ENCODE assay signal across 23 cellular contexts in the genomic region with DNA sequence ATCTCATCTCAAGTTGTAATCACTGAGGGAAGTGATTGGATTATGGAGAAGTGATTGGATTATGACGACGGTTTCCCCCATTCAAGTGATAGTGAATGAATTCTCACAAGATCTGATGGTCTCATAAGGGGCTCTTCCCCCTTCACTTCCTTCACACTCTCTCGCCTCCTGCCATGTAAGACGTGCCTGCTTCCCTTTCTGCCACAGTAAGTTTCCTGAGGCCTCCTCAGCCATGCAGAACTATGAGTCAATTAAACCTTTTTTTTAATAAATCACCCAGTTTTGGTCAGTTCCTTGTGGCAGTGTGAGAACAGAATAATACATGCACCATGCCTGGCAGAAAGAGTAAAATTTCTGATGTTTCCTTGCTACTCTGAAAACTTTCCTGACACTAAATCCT. TPM values are rescaled to one million over a fixed set of nuclear protein-coding genes. Genes with fewer than 3 reads are reported as not detected.
A peak's percentile ranks its signal among the peaks of the same experiment; 100 is the strongest.
DNase-seq lines count a peak whose midpoint lies in the region; ATAC-seq and TF ChIP-seq lines count a peak whose summit lies in the region.
"Had no signal": no experiment of that assay in that cellular context is flagged by ENCODE, and none has a peak within 500 bp of the region (broad histone marks: within the 10 kb centered on the region; RNA-seq: fewer than 3 reads in every experiment).

No MANE protein-coding gene starts in this region.

- no peaks in the 10 kb centered on the region for H3K4me1 ChIP-seq in naive thymus-derived CD4-positive, alpha-beta T cell (ENCODE audit: control insufficient read depth in 2 of 2, insufficient read depth in 2 of 2, low read length in 2 of 2)
- H3K4me1 ChIP-seq in left lung = peaks cover 0 to 33% of the 10 kb centered on the region in 2 donors
- H3K4me1 ChIP-seq: HAP-1 had no signal

- peaks cover 0 to 5% (median 3%) of the 10 kb centered on the region in 7 donors for H3K9me3 Mint-ChIP-seq in CD14-positive monocyte
- no peaks in the 10 kb centered on the region for H3K9me3 Mint-ChIP-seq in CD4-positive, alpha-beta T cell
- no peaks in the 10 kb centered on the region for H3K9me3 Mint-ChIP-seq in activated CD8-positive, alpha-beta T cell treated with anti-CD3 and anti-CD28 coated beads, Interleukin-2, amount 10 ng/mL, durations not matched to agents 7 days and 5 days (ENCODE audit: insufficient read depth)
- peaks cover 0 to 2% (median 0%) of the 10 kb centered on the region in 11 donors for H3K9me3 Mint-ChIP-seq in naive thymus-derived CD4-positive, alpha-beta T cell
- H3K9me3 Mint-ChIP-seq: activated T-helper 1 cell treated with anti-CD3 and anti-CD28 coated beads, Interleukin-12 subunit alpha, Interleukin-12 subunit beta, Interleukin-2, Interleukin-4 antibody, amounts not matched to agents 30 ng/mL and 10 ng/mL and 1 ng/mL, durations not matched to agents 14 hours and 24 hours and 36 hours; T-helper 1 cell treated with Interleukin-12 subunit alpha and Interleukin-12 subunit beta and Interleukin-4 antibody, amounts not matched to agents 30 μg/mL and 1 μg/mL, for 36 hours had no signal

- peaks cover 3% of the 10 kb centered on the region for H3K4me1 Mint-ChIP-seq in CD14-positive monocyte
- peaks cover 36% of the 10 kb centered on the region for H3K4me1 Mint-ChIP-seq in CD4-positive, alpha-beta T cell (ENCODE audit: low read depth)
- peaks cover 6% of the 10 kb centered on the region for H3K4me1 Mint-ChIP-seq in activated CD8-positive, alpha-beta T cell treated with anti-CD3 and anti-CD28 coated beads, Interleukin-2, amount 10 ng/mL, durations not matched to agents 7 days and 5 days (ENCODE audit: low read depth)
- peaks cover 7 to 44% (median 31%) of the 10 kb centered on the region in 7 donors for H3K4me1 Mint-ChIP-seq in naive thymus-derived CD4-positive, alpha-beta T cell

- no peak overlapping the region for H3K27ac ChIP-seq in CD4-positive, alpha-beta T cell (ENCODE audit: low read depth, low read length)
- no peak overlapping the region for H3K27ac ChIP-seq in naive thymus-derived CD4-positive, alpha-beta T cell (ENCODE audit: low read depth, low read length)
- no peak overlapping the region for H3K27ac ChIP-seq in left lung
- H3K27ac ChIP-seq: adrenal gland, parathyroid adenoma, SJSA1, WERI-Rb-1 had no signal

- H3K27ac Mint-ChIP-seq in CD14-positive monocyte = peak overlapping the region in 4 of 7 donors; percentile 1 to 61 (median 56)
- peak overlapping the region; percentile 48 for H3K27ac Mint-ChIP-seq in CD4-positive, alpha-beta T cell
- peak overlapping the region; percentile 6 for H3K27ac Mint-ChIP-seq in activated CD8-positive, alpha-beta T cell treated with anti-CD3 and anti-CD28 coated beads, Interleukin-2, amount 10 ng/mL, durations not matched to agents 7 days and 5 days
- H3K27ac Mint-ChIP-seq in naive thymus-derived CD4-positive, alpha-beta T cell = peak overlapping the region in 6 of 9 donors; percentile 19 to 91 (median 50)
- H3K27ac Mint-ChIP-seq: activated T-helper 1 cell treated with anti-CD3 and anti-CD28 coated beads, Interleukin-12 subunit alpha, Interleukin-12 subunit beta, Interleukin-2, Interleukin-4 antibody, amounts not matched to agents 30 ng/mL and 10 ng/mL and 1 ng/mL, durations not matched to agents 14 hours and 24 hours and 36 hours; T-helper 1 cell treated with Interleukin-12 subunit alpha and Interleukin-12 subunit beta and Interleukin-4 antibody, amounts not matched to agents 30 μg/mL and 1 μg/mL, for 36 hours had no signal

- no peak for TF ChIP-seq CTCF in CD14-positive monocyte (IDR thresholded peaks at IDR 0.05)
- TF ChIP-seq CTCF in CD4-positive, alpha-beta T cell (IDR thresholded peaks at IDR 0.05) = no peak
- TF ChIP-seq CTCF in left lung (IDR thresholded peaks at IDR 0.05) = no peak

- no peak overlapping the region for H3K4me3 ChIP-seq in naive thymus-derived CD4-positive, alpha-beta T cell (ENCODE audit: low read length)
- no peak overlapping the region for H3K4me3 ChIP-seq in left lung
- H3K4me3 ChIP-seq: adrenal gland, HAP-1, heart left ventricle, SJSA1, transverse colon had no signal

- no peak for ATAC-seq in CD4-positive, alpha-beta T cell (ENCODE audit: poor library complexity)
- no peak for ATAC-seq in activated CD8-positive, alpha-beta T cell treated with anti-CD3 and anti-CD28 coated beads, Interleukin-2, amount 10 ng/mL, durations not matched to agents 7 days and 5 days
- ATAC-seq in naive thymus-derived CD4-positive, alpha-beta T cell = no peak
- ATAC-seq in GM18505 (IDR thresholded peaks at IDR 0.05; ENCODE audit: unreplicated experiment) (no peak), left lung (no peak)
- ATAC-seq: heart left ventricle, Panc1 had no signal

- no peak for TF ChIP-seq POLR2A in GM18505 (IDR thresholded peaks at IDR 0.05; ENCODE audit: borderline replicate concordance, extremely low read depth, insufficient read depth, insufficient read length)

- H3K4me3 Mint-ChIP-seq in CD14-positive monocyte = no peak overlapping the region
- no peak overlapping the region for H3K4me3 Mint-ChIP-seq in CD4-positive, alpha-beta T cell
- H3K4me3 Mint-ChIP-seq in activated CD8-positive, alpha-beta T cell treated with anti-CD3 and anti-CD28 coated beads, Interleukin-2, amount 10 ng/mL, durations not matched to agents 7 days and 5 days = no peak overlapping the region
- no peak overlapping the region for H3K4me3 Mint-ChIP-seq in naive thymus-derived CD4-positive, alpha-beta T cell
- H3K4me3 Mint-ChIP-seq: activated T-helper 1 cell treated with anti-CD3 and anti-CD28 coated beads, Interleukin-12 subunit alpha, Interleukin-12 subunit beta, Interleukin-2, Interleukin-4 antibody, amounts not matched to agents 30 ng/mL and 10 ng/mL and 1 ng/mL, durations not matched to agents 14 hours and 24 hours and 36 hours; T-helper 1 cell treated with Interleukin-12 subunit alpha and Interleukin-12 subunit beta and Interleukin-4 antibody, amounts not matched to agents 30 μg/mL and 1 μg/mL, for 36 hours had no signal

- intact Hi-C loops in CD14-positive monocyte (cut with micrococcal nuclease) = no loop called here
- intact Hi-C loops in CD4-positive, alpha-beta T cell (cut with DNase I, micrococcal nuclease) = no loop called here
- intact Hi-C loops in naive thymus-derived CD4-positive, alpha-beta T cell (cut with micrococcal nuclease) = no loop called here
- intact Hi-C loops in left lung (cut with DNase I) = no loop called here

- H3K36me3 ChIP-seq in naive thymus-derived CD4-positive, alpha-beta T cell (ENCODE audit: control insufficient read depth in 2 of 3, insufficient read depth in 3 of 3, low read length in 3 of 3) = peaks cover 0 to 81% (median 0%) of the 10 kb centered on the region in 3 experiments
- peaks cover 8 to 98% of the 10 kb centered on the region in 2 donors for H3K36me3 ChIP-seq in left lung

- no peaks in the 10 kb centered on the region for H3K9me3 ChIP-seq in CD4-positive, alpha-beta T cell (ENCODE audit: control insufficient read depth, low read length)
- no peaks in the 10 kb centered on the region for H3K9me3 ChIP-seq in naive thymus-derived CD4-positive, alpha-beta T cell (ENCODE audit: control insufficient read depth in 2 of 3, low read length in 3 of 3)
- H3K9me3 ChIP-seq in left lung = no peaks in the 10 kb centered on the region
- H3K9me3 ChIP-seq: adrenal gland, HAP-1, heart left ventricle, SJSA1, transverse colon had no signal

- POLR2A ChIA-PET in CD4-positive, alpha-beta T cell (lab: Charles Lee) = interaction anchor here (1.2 to 1.6 kb wide), 2 partner anchors 11 to 37 kb away, joined by 5 read pairs; a partner anchor contains a TSS
- POLR2A ChIA-PET in activated CD8-positive, alpha-beta T cell treated with anti-CD3 and anti-CD28 coated beads, Interleukin-2, amount 10 ng/mL, durations not matched to agents 7 days and 5 days (lab: Charles Lee) = no interaction called here
- POLR2A ChIA-PET in naive thymus-derived CD4-positive, alpha-beta T cell (lab: Charles Lee) = interaction anchor here (1.3 kb wide), 1 partner anchor 10 kb away, joined by 3 read pairs; no protein-coding TSS in a partner anchor

- CTCF ChIA-PET in CD4-positive, alpha-beta T cell (lab: Charles Lee) = no interaction called here
- CTCF ChIA-PET in activated CD8-positive, alpha-beta T cell treated with anti-CD3 and anti-CD28 coated beads, Interleukin-2, amount 10 ng/mL, durations not matched to agents 7 days and 5 days (lab: Charles Lee) = interaction anchor here (1.5 kb wide), 1 partner anchor 10 kb away, joined by 3 read pairs; no protein-coding TSS in a partner anchor
- CTCF ChIA-PET in naive thymus-derived CD4-positive, alpha-beta T cell (lab: Charles Lee) = interaction anchor here (0.7 kb wide), 1 partner anchor 96 kb away, joined by 3 read pairs; no protein-coding TSS in a partner anchor

- H3K27me3 ChIP-seq in CD4-positive, alpha-beta T cell (ENCODE audit: control insufficient read depth, insufficient read depth, low read length) = no peaks in the 10 kb centered on the region
- H3K27me3 ChIP-seq in naive thymus-derived CD4-positive, alpha-beta T cell (ENCODE audit: control insufficient read depth in 2 of 2, insufficient read depth in 2 of 2, low read length in 2 of 2) = no peaks in the 10 kb centered on the region
- H3K27me3 ChIP-seq in left lung = no peaks in the 10 kb centered on the region
- H3K27me3 ChIP-seq: adrenal gland, heart left ventricle, SJSA1, transverse colon had no signal

- peaks cover 84 to 99% of the 10 kb centered on the region in 2 donors for H3K36me3 Mint-ChIP-seq in CD14-positive monocyte
- H3K36me3 Mint-ChIP-seq in CD4-positive, alpha-beta T cell (ENCODE audit: low read depth) = peaks cover 87% of the 10 kb centered on the region
- peaks cover 58% of the 10 kb centered on the region for H3K36me3 Mint-ChIP-seq in activated CD8-positive, alpha-beta T cell treated with anti-CD3 and anti-CD28 coated beads, Interleukin-2, amount 10 ng/mL, durations not matched to agents 7 days and 5 days (ENCODE audit: low read depth)
- H3K36me3 Mint-ChIP-seq in naive thymus-derived CD4-positive, alpha-beta T cell = peaks cover 21 to 46% (median 33%) of the 10 kb centered on the region in 5 donors

- no peaks in the 10 kb centered on the region for H3K27me3 Mint-ChIP-seq in CD14-positive monocyte (ENCODE audit: low read depth in 3 of 3)
- no peaks in the 10 kb centered on the region for H3K27me3 Mint-ChIP-seq in CD4-positive, alpha-beta T cell
- no peaks in the 10 kb centered on the region for H3K27me3 Mint-ChIP-seq in activated CD8-positive, alpha-beta T cell treated with anti-CD3 and anti-CD28 coated beads, Interleukin-2, amount 10 ng/mL, durations not matched to agents 7 days and 5 days (ENCODE audit: low read depth)
- H3K27me3 Mint-ChIP-seq in naive thymus-derived CD4-positive, alpha-beta T cell = no peaks in the 10 kb centered on the region

- DNase-seq in CD14-positive monocyte (ENCODE audit: low spot score) (no peak), NCI-H1694 (lab: John Stamatoyannopoulos, UW) (no peak), left lung (no peak)
- DNase-seq in CD4-positive, alpha-beta T cell = no peak
- no peak for DNase-seq in activated CD8-positive, alpha-beta T cell treated with anti-CD3 and anti-CD28 coated beads, Interleukin-2, amount 10 ng/mL, durations not matched to agents 7 days and 5 days
- DNase-seq in naive thymus-derived CD4-positive, alpha-beta T cell = no peak
- DNase-seq: activated CD4-positive, alpha-beta T cell treated with anti-CD3 and anti-CD28 coated beads, Interleukin-2, amount 50 U/mL, for 48 hours; adrenal gland; cortex of kidney; heart left ventricle; NCI-H1048; NCI-H2081; stimulated activated CD4-positive, alpha-beta T cell treated with anti-CD3 and anti-CD28 coated beads, Interleukin-1b, Interleukin-23, amount 100 ng/mL, for 48 hours; stimulated activated naive CD4-positive, alpha-beta T cell treated with Interleukin-2 at 50 U/mL for 16 hours; transverse colon; WERI-Rb-1 had no signal

RNA-seq across cellular contexts. Expression of a gene that starts 36.6 kb away (rescaled TPM):
- 1 to 10 TPM; 2.5 to 2.8 TPM for polyA plus RNA-seq in CD14-positive monocyte
- total RNA-seq in CD4-positive, alpha-beta T cell = 10 to 100 TPM; 19.4 to 20.1 TPM
- 1 to 10 TPM; 8.1 to 9.7 TPM for total RNA-seq in activated CD8-positive, alpha-beta T cell treated with anti-CD3 and anti-CD28 coated beads, Interleukin-2, amount 10 ng/mL, durations not matched to agents 7 days and 5 days
- total RNA-seq in naive thymus-derived CD4-positive, alpha-beta T cell = 10 to 100 TPM in 4 of 5 experiments, 1 to 10 TPM in 1; 8.5 to 52.0 (median 20.8) TPM
- 10 to 100 TPM; 25.6 to 36.0 TPM for polyA plus RNA-seq in naive thymus-derived CD4-positive, alpha-beta T cell
- 10 to 100 TPM in 1 of 2 donors, 1 to 10 TPM in 1; 7.9 to 10.4 TPM for total RNA-seq in left lung

RNA-seq across cellular contexts. Expression of a gene that starts 37.1 kb away (rescaled TPM):
- 100 to 1,000 TPM; 110 to 124 TPM for polyA plus RNA-seq in CD14-positive monocyte
- total RNA-seq in CD4-positive, alpha-beta T cell = 10 to 100 TPM; 85.3 to 87.6 TPM
- total RNA-seq in activated CD8-positive, alpha-beta T cell treated with anti-CD3 and anti-CD28 coated beads, Interleukin-2, amount 10 ng/mL, durations not matched to agents 7 days and 5 days = 10 to 100 TPM; 58.7 to 62.7 TPM
- total RNA-seq in naive thymus-derived CD4-positive, alpha-beta T cell = 10 to 100 TPM; 48.8 to 78.6 (median 65.8) TPM
- polyA plus RNA-seq in naive thymus-derived CD4-positive, alpha-beta T cell = 10 to 100 TPM; 53.6 to 61.4 TPM
- total RNA-seq in left lung = 100 to 1,000 TPM; 160 to 202 TPM

Comparison
In these comparisons a context has a peak if more than half of its experiments do, and no peak if none do; other contexts are left out.
1. H3K27ac Mint-ChIP-seq: peak in every context shown above with its lines; median percentile 56 in CD14-positive monocyte; 50 in naive thymus-derived CD4-positive, alpha-beta T cell; 48 in CD4-positive, alpha-beta T cell; 6 in activated CD8-positive, alpha-beta T cell treated with anti-CD3 and anti-CD28 coated beads, Interleukin-2, amount 10 ng/mL, durations not matched to agents 7 days and 5 days.